ENCODE assay signal across 22 cellular contexts in genomic region chr5:31410089-31410488, GRCh38.
"Had no signal": no experiment of that assay in that cellular context is flagged by ENCODE, and none has a peak within 500 bp of the region (broad histone marks: within the 10 kb centered on the region; RNA-seq: fewer than 3 reads in every experiment).

No MANE protein-coding gene starts in this region.

- ATAC-seq: activated CD8-positive, alpha-beta memory T cell treated with anti-CD3 and anti-CD28 coated beads, Interleukin-2, amount 10 ng/mL, durations not matched to agents 7 days and 5 days; activated naive CD4-positive, alpha-beta T cell treated with anti-CD3 and anti-CD28 coated beads, Interleukin-2, amount 50 U/mL, for 72 hours; activated naive CD8-positive, alpha-beta T cell treated with anti-CD3 and anti-CD28 coated beads, Interleukin-2, amount 50 U/mL, for 24 hours; activated T-cell treated with anti-CD3 and anti-CD28 coated beads, Interleukin-2, amount 50 U/mL, for 4 hours; body of pancreas; PC-3; T-helper 17 cell had no signal

- DNase-seq: activated B cell treated with CpG ODN at 0.5 μM for 24 hours; activated CD4-positive, alpha-beta T cell treated with anti-CD3 and anti-CD28 coated beads for 1 hour; activated CD4-positive, alpha-beta T cell treated with anti-CD3 and anti-CD28 coated beads, Interleukin-2, amount 10 ng/mL, durations not matched to agents 24 days and 14 days; activated CD4-positive, alpha-beta T cell treated with anti-CD3 and anti-CD28 coated beads, Interleukin-2, amount 50 U/mL, for 48 hours; activated CD8-positive, alpha-beta memory T cell treated with anti-CD3 and anti-CD28 coated beads, Interleukin-2, amount 10 ng/mL, durations not matched to agents 7 days and 5 days; activated effector memory CD4-positive, alpha-beta T cell treated with anti-CD3 and anti-CD28 coated beads, Interleukin-2, amount 50 U/mL, for 16 hours; activated naive CD4-positive, alpha-beta T cell treated with Interleukin-2 at 50 U/mL for 16 hours; activated naive CD8-positive, alpha-beta T cell treated with anti-CD3 and anti-CD28 coated beads, Interleukin-2, amount 50 U/mL, for 24 hours; activated T-cell treated with anti-CD3 and anti-CD28 coated beads, Interleukin-2, amount 50 U/mL, for 4 hours; amniotic stem cell; body of pancreas; MG63; NCI-H1105 treated with DMSO at 0.1 percent for 48 hours; NCI-H1436 treated with DMSO at 0.1 percent for 48 hours; NCI-H187; NCI-H2081; NCI-H510A treated with DMSO at 0.1 percent for 48 hours; PC-3; SHP77 treated with DMSO at 0.1 percent for 48 hours; T-helper 17 cell; T1000 had no signal
